ENCODE assay signal across 9 cellular contexts in the genomic region with DNA sequence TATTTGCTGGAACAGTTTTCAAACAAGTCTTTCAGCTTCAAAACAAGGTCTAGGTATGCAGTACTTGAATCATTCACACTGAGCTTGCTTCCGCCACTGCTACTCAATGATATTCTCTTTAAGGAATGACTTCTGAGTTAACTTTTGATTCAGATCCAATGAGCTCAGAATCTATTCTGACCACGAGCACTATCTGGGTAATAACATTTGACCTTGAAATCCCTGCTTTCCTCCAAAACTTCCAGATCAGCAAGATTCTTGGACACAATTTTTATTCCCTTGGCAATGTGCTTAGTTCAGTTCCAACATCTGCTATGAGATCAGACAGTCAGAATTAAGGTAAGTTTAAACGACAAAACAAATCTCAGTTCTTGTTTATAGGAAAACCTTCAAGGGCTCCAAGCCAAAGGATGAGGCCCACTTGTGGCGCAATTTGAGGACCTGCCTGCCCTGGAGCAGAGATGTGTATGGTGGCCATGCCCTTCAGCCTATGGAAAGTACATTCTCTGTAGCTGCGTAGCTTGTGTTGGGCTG.
DNase-seq lines count a peak whose midpoint lies in the region; ATAC-seq and TF ChIP-seq lines count a peak whose summit lies in the region.
"Had no signal": no experiment of that assay in that cellular context is flagged by ENCODE, and none has a peak within 500 bp of the region (broad histone marks: within the 10 kb centered on the region; RNA-seq: fewer than 3 reads in every experiment).

No MANE protein-coding gene starts in this region.

- H2AFZ ChIP-seq in ACC112 (ENCODE audit: low read length, unreplicated experiment) (no peak overlapping the region), IMR-90 (replicated peaks; ENCODE audit: low read length, poor library complexity) (no peak overlapping the region)

- peaks cover 32 to 64% of the 10 kb centered on the region in 2 experiments for H3K79me1 ChIP-seq in IMR-90 (ENCODE audit: low read depth in 1 of 2, low read length in 2 of 2)

- TF ChIP-seq RAD21 in IMR-90 (IDR thresholded peaks at IDR 0.05; ENCODE audit: low read length) = no peak

- H3K27me3 Mint-ChIP-seq in central memory CD8-positive, alpha-beta T cell = no peaks in the 10 kb centered on the region

- peak overlapping the region; percentile 62 for H2AK9ac ChIP-seq in IMR-90 (replicated peaks; ENCODE audit: low read depth, low read length, poor library complexity)

- H4K5ac ChIP-seq in IMR-90 (ENCODE audit: low read depth, low read length) = peak overlapping the region; percentile 99

- intact Hi-C loops in IMR-90 (cut with micrococcal nuclease) = no loop called here

- H4K20me1 ChIP-seq in IMR-90 (ENCODE audit: insufficient read depth, low read length) = peaks cover 15% of the 10 kb centered on the region

- peak overlapping the region; percentile 96 for H2BK15ac ChIP-seq in IMR-90 (ENCODE audit: low read depth, low read length)

- no peak for TF ChIP-seq CTCF in IMR-90 (conservative IDR thresholded peaks at IDR 0.05; ENCODE audit: low read depth, low read length)

- H2BK120ac ChIP-seq in IMR-90 (ENCODE audit: low read depth, low read length) = peak overlapping the region; percentile 99

- H3K9me3 ChIP-seq in IMR-90 (ENCODE audit: control insufficient read depth, insufficient read depth, low read length) (no peaks in the 10 kb centered on the region), mucosa of rectum (ENCODE audit: control insufficient read depth in 2 of 2, low read length in 2 of 2) (no peaks in the 10 kb centered on the region)

- H3K4me1 Mint-ChIP-seq in central memory CD8-positive, alpha-beta T cell = peaks cover 76% of the 10 kb centered on the region

- peak overlapping the region; percentile 82 for H3K4me2 ChIP-seq in IMR-90 (ENCODE audit: low read depth, low read length)

- peak; percentile 97 for DNase-seq in IMR-90
- DNase-seq in central memory CD8-positive, alpha-beta T cell (ENCODE audit: low spot score in 2 of 2) = no peak
- no peak for DNase-seq in ecto neural progenitor cell (ENCODE audit: low spot score)
- DNase-seq in effector CD8-positive, alpha-beta T cell (lab: John Stamatoyannopoulos, UW) = no peak
- DNase-seq in NCI-H510A treated with DMSO at 0.1 percent for 48 hours (lab: John Stamatoyannopoulos, UW) = no peak
- DNase-seq: stimulated activated CD4-positive, alpha-beta T cell treated with anti-CD3 and anti-CD28 coated beads, Interleukin-15, amount 100 ng/mL, for 24 hours had no signal

- H2AK5ac ChIP-seq in IMR-90 (ENCODE audit: low read depth, low read length) = peak overlapping the region; percentile 77

- in situ Hi-C loops in IMR-90 (cut with MboI; ENCODE audit: low sequenced_read_pairs) = loop anchor here (25.0 kb wide), 1 partner anchor 457 kb away; no protein-coding TSS in a partner anchor

- H3K4me3 Mint-ChIP-seq in central memory CD8-positive, alpha-beta T cell = peak overlapping the region; percentile 77

- no TSS peak for BruUV-seq in IMR-90 (replicated peaks; lab: Mats Ljungman, UMichigan)

- peak overlapping the region; percentile 99 for H4K91ac ChIP-seq in IMR-90 (ENCODE audit: insufficient read depth, low read depth, low read length)

- peaks cover 16% of the 10 kb centered on the region for H3K79me2 ChIP-seq in ACC112 (ENCODE audit: control insufficient read depth, insufficient read depth, low read length, unreplicated experiment)

- 13% methylated on average over 2 of the region's 5 CpGs; no CpG with 5 or more reads in 1 of the 2 experiments for WGBS in IMR-90 (ENCODE audit: extremely low coverage in 2 of 2, insufficient read length in 1 of 2), 2 experiments

- peak overlapping the region; percentile 97 for H3K18ac ChIP-seq in IMR-90 (ENCODE audit: low read depth, low read length)

- H3K4me3 ChIP-seq in ACC112 (ENCODE audit: low read depth, low read length) = peak overlapping the region; percentile 58; the same call in 1 of the 2 replicates
- H3K4me3 ChIP-seq in IMR-90 (ENCODE audit: insufficient read depth, low read depth, low read length) = no peak overlapping the region
- H3K4me3 ChIP-seq in mucosa of rectum (ENCODE audit: low read length in 2 of 2) = peak overlapping the region in 1 of 2 donors; percentile 53

- peak overlapping the region; percentile 99 for H3K4ac ChIP-seq in IMR-90 (ENCODE audit: low read depth, low read length)

- peak; percentile 22 for ATAC-seq in IMR-90 (ENCODE audit: low read depth)
- ATAC-seq in central memory CD8-positive, alpha-beta T cell (replicated peaks; ENCODE audit: extremely low read depth, poor library complexity, severe bottlenecking) = no peak
- no peak for ATAC-seq in HG02884 (IDR thresholded peaks at IDR 0.05; ENCODE audit: unreplicated experiment)

- dilution Hi-C loops in IMR-90 (cut with HindIII; ENCODE audit: low sequenced_read_pairs, unreplicated experiment) = no loop called here

- H3K9ac ChIP-seq in IMR-90 (ENCODE audit: low read depth, low read length) (peak overlapping the region; percentile 99), mucosa of rectum (ENCODE audit: low read depth in 1 of 2, low read length in 2 of 2) (peak overlapping the region; percentile 35 to 58)

- H3K36me3 Mint-ChIP-seq in central memory CD8-positive, alpha-beta T cell (ENCODE audit: insufficient read depth) = peaks cover 11% of the 10 kb centered on the region

- peak overlapping the region; percentile 91 to 98 for H4K8ac ChIP-seq in IMR-90 (ENCODE audit: low read depth in 2 of 2, low read length in 2 of 2)

- CTCF ChIA-PET in IMR-90 (lab: Yijun Ruan, JAX) = interaction anchor here (0.9 to 3.2 kb wide), 2 partner anchors 16 to 135 kb away, joined by 3 to 19 read pairs; no protein-coding TSS in a partner anchor

- H3K14ac ChIP-seq in IMR-90 (replicated peaks; ENCODE audit: low read depth, low read length) = peak overlapping the region; percentile 65

- POLR2A ChIA-PET in IMR-90 (lab: Charles Lee; ENCODE audit: unreplicated experiment) = interaction anchor here (0.5 to 1.2 kb wide), 4 partner anchors 55 to 356 kb away, joined by 3 to 5 read pairs (median 4); no protein-coding TSS in a partner anchor

- peak overlapping the region; percentile 100 for H2BK5ac ChIP-seq in IMR-90 (ENCODE audit: low read depth, low read length, poor library complexity, severe bottlenecking)

- H3K27me3 ChIP-seq in ACC112 (ENCODE audit: insufficient read depth, low read length) (no peaks in the 10 kb centered on the region), IMR-90 (ENCODE audit: control insufficient read depth, insufficient read depth, low read length) (no peaks in the 10 kb centered on the region), mucosa of rectum (ENCODE audit: control insufficient read depth in 2 of 2, insufficient read depth in 2 of 2, low read length in 2 of 2) (no peaks in the 10 kb centered on the region)

- H3K27ac ChIP-seq in ACC112 (ENCODE audit: low read depth, low read length) (peak overlapping the region; percentile 98), IMR-90 (ENCODE audit: insufficient read depth, low read length) (peak overlapping the region; percentile 100), mucosa of rectum (ENCODE audit: low read depth in 2 of 2, low read length in 2 of 2) (peak overlapping the region; percentile 81 to 84)

- H3K56ac ChIP-seq in IMR-90 (ENCODE audit: extremely low read depth, insufficient read depth, low read length) = peak overlapping the region; percentile 99

- H3K9me1 ChIP-seq in IMR-90 (ENCODE audit: insufficient read depth, low read length) = peaks cover 29% of the 10 kb centered on the region

- peak overlapping the region; percentile 99 for H3K23ac ChIP-seq in IMR-90 (ENCODE audit: low read depth, low read length)

- peaks cover 70% of the 10 kb centered on the region for H3K4me1 ChIP-seq in ACC112 (ENCODE audit: control insufficient read depth, insufficient read depth, low read length, unreplicated experiment)
- H3K4me1 ChIP-seq in IMR-90 (ENCODE audit: control insufficient read depth, insufficient read depth, low read length) = peaks cover 55% of the 10 kb centered on the region
- peaks cover 39 to 54% of the 10 kb centered on the region in 2 donors for H3K4me1 ChIP-seq in mucosa of rectum (ENCODE audit: control insufficient read depth in 2 of 2, insufficient read depth in 2 of 2, low read length in 2 of 2)

- peak overlapping the region; percentile 84 for H3K27ac Mint-ChIP-seq in central memory CD8-positive, alpha-beta T cell (ENCODE audit: low read depth)

- peak overlapping the region; percentile 93 for H2BK20ac ChIP-seq in IMR-90 (ENCODE audit: low read depth, low read length)

- no peaks in the 10 kb centered on the region for H3K9me3 Mint-ChIP-seq in central memory CD8-positive, alpha-beta T cell

- TF ChIP-seq POLR2A in IMR-90 (IDR thresholded peaks at IDR 0.05; ENCODE audit: low read depth, low read length) = peak; percentile 65

- no peaks in the 10 kb centered on the region for H3K36me3 ChIP-seq in ACC112 (ENCODE audit: insufficient read depth, low read length)
- peaks cover 4% of the 10 kb centered on the region; the same call in 1 of the 2 replicates for H3K36me3 ChIP-seq in IMR-90 (ENCODE audit: control insufficient read depth, insufficient read depth, low read length)
- peaks cover 5 to 8% of the 10 kb centered on the region in 2 donors for H3K36me3 ChIP-seq in mucosa of rectum (ENCODE audit: control insufficient read depth in 2 of 2, insufficient read depth in 2 of 2, low read length in 2 of 2)

TF ChIP-seq in IMR-90, 13 proteins besides CTCF, POLR2A, EP300 and RAD21:
- peak; percentile 82 for TF ChIP-seq MAFK (IDR thresholded peaks at IDR 0.05; ENCODE audit: low read depth, low read length)
- TF ChIP-seq CEBPB (IDR thresholded peaks at IDR 0.05; ENCODE audit: low read depth, low read length) = peak; percentile 94
- no peak for TF ChIP-seq BHLHE40 (IDR thresholded peaks at IDR 0.05; ENCODE audit: low read depth, low read length)
